In genomic region chr3:51456159-51456558, GRCh38 we compare ENCODE assay signal across 7 cellular contexts. TPM values are rescaled to one million over a fixed set of nuclear protein-coding genes. Genes with fewer than 3 reads are reported as not detected.
DNase-seq lines count a peak whose midpoint lies in the region; ATAC-seq, FAIRE-seq and TF ChIP-seq lines count a peak whose summit lies in the region.
"Not testable (repeated sequence)": the region's sequence is repeated elsewhere in the genome, so short reads cannot be mapped to it uniquely, and the experiment has no call there.

No MANE protein-coding gene starts in this region.

- not testable (repeated sequence) for ATAC-seq in CD8-positive, alpha-beta T cell

- H3K27ac ChIP-seq in CD8-positive, alpha-beta T cell (ENCODE audit: low read depth, low read length); small intestine (ENCODE audit: low read depth in 1 of 2, low read length in 1 of 2): not testable (repeated sequence)

- peaks cover 30% of the 10 kb centered on the region for H3K4me1 Mint-ChIP-seq in CD8-positive, alpha-beta T cell (ENCODE audit: low read depth)
- not testable (repeated sequence) for H3K4me1 Mint-ChIP-seq in activated CD4-positive, alpha-beta T cell treated with anti-CD3 and anti-CD28 coated beads, Interleukin-2, amount 10 ng/mL, durations not matched to agents 7 days and 5 days; endothelial cell (ENCODE audit: unreplicated experiment)

- H3K27ac Mint-ChIP-seq in CD8-positive, alpha-beta T cell; activated CD4-positive, alpha-beta T cell treated with anti-CD3 and anti-CD28 coated beads, Interleukin-2, amount 10 ng/mL, durations not matched to agents 7 days and 5 days; endothelial cell (ENCODE audit: unreplicated experiment): not testable (repeated sequence)

- H3K36me3 ChIP-seq in CD8-positive, alpha-beta T cell (ENCODE audit: insufficient read depth, low read length); small intestine (ENCODE audit: control insufficient read depth in 2 of 2, insufficient read depth in 2 of 2, low read length in 2 of 2): not testable (repeated sequence)

- POLR2A ChIA-PET in CD8-positive, alpha-beta T cell (lab: Charles Lee); activated CD4-positive, alpha-beta T cell treated with anti-CD3 and anti-CD28 coated beads, Interleukin-2, amount 10 ng/mL, durations not matched to agents 7 days and 5 days (lab: Charles Lee): not testable (repeated sequence)

- H3K9me3 ChIP-seq in CD8-positive, alpha-beta T cell (ENCODE audit: low read length); small intestine (ENCODE audit: control insufficient read depth, low read depth): not testable (repeated sequence)

- DNase-seq in CD8-positive, alpha-beta T cell = peak in 4 of 7 experiments; percentile 0 to 29 (median 5)
- peak; percentile 51 for DNase-seq in Jurkat, Clone E6-1 (ENCODE audit: low read depth, low spot score)
- DNase-seq in SHP77 treated with DMSO at 0.1 percent for 48 hours (lab: John Stamatoyannopoulos, UW) (peak; percentile 8), small intestine (peak; percentile 7)
- peak; percentile 21 for DNase-seq in activated CD4-positive, alpha-beta T cell treated with anti-CD3 and anti-CD28 coated beads, Interleukin-2, amount 10 ng/mL, durations not matched to agents 7 days and 5 days
- peak; percentile 63 for DNase-seq in activated effector memory CD4-positive, alpha-beta T cell treated with anti-CD3 and anti-CD28 coated beads, Interleukin-2, amount 50 U/mL, for 16 hours
- DNase-seq in endothelial cell (ENCODE audit: low spot score) = not testable (repeated sequence)

- intact Hi-C loops in CD8-positive, alpha-beta T cell (cut with DNase I, micrococcal nuclease) = not testable (repeated sequence)

- not testable (repeated sequence) for FAIRE-seq in small intestine (lab: Jason Lieb, UNC)

- not testable (repeated sequence) for H3K4me1 ChIP-seq in CD8-positive, alpha-beta T cell (ENCODE audit: insufficient read depth, low read length); small intestine (ENCODE audit: control insufficient read depth in 2 of 2, insufficient read depth in 1 of 2, low read depth in 1 of 2, low read length in 1 of 2)

- WGBS in small intestine, 3 donors = 89 to 93% (median 90%) methylated on average over 11 of the region's 11 CpGs

- H3K4me3 ChIP-seq in CD8-positive, alpha-beta T cell (ENCODE audit: low read depth, low read length); Jurkat, Clone E6-1 (ENCODE audit: low read length); small intestine (ENCODE audit: low read depth in 1 of 2, low read length in 2 of 2): not testable (repeated sequence)

- not testable (repeated sequence) for H3K27me3 Mint-ChIP-seq in CD8-positive, alpha-beta T cell (ENCODE audit: low read depth); activated CD4-positive, alpha-beta T cell treated with anti-CD3 and anti-CD28 coated beads, Interleukin-2, amount 10 ng/mL, durations not matched to agents 7 days and 5 days; endothelial cell (ENCODE audit: unreplicated experiment)

- H3K9me3 Mint-ChIP-seq in CD8-positive, alpha-beta T cell; activated CD4-positive, alpha-beta T cell treated with anti-CD3 and anti-CD28 coated beads, Interleukin-2, amount 10 ng/mL, durations not matched to agents 7 days and 5 days; endothelial cell (ENCODE audit: unreplicated experiment): not testable (repeated sequence)

- TF ChIP-seq CTCF in CD8-positive, alpha-beta T cell (IDR thresholded peaks at IDR 0.05); endothelial cell (IDR thresholded peaks at IDR 0.05; ENCODE audit: unreplicated experiment): not testable (repeated sequence)

- peaks cover 52% of the 10 kb centered on the region for H3K36me3 Mint-ChIP-seq in CD8-positive, alpha-beta T cell
- peaks cover 49% of the 10 kb centered on the region for H3K36me3 Mint-ChIP-seq in activated CD4-positive, alpha-beta T cell treated with anti-CD3 and anti-CD28 coated beads, Interleukin-2, amount 10 ng/mL, durations not matched to agents 7 days and 5 days (ENCODE audit: low read depth)
- peaks cover 41% of the 10 kb centered on the region for H3K36me3 Mint-ChIP-seq in endothelial cell (ENCODE audit: low read depth, unreplicated experiment)

- not testable (repeated sequence) for H3K27me3 ChIP-seq in CD8-positive, alpha-beta T cell (ENCODE audit: insufficient read depth, low read length); small intestine (ENCODE audit: control insufficient read depth in 2 of 2, insufficient read depth in 2 of 2, low read length in 2 of 2)

- CTCF ChIA-PET in CD8-positive, alpha-beta T cell (lab: Charles Lee) = interaction anchor here (0.6 kb wide), 1 partner anchor 1177 kb away, joined by 3 read pairs; no protein-coding TSS in a partner anchor
- CTCF ChIA-PET in activated CD4-positive, alpha-beta T cell treated with anti-CD3 and anti-CD28 coated beads, Interleukin-2, amount 10 ng/mL, durations not matched to agents 7 days and 5 days (lab: Charles Lee) = interaction anchor here (0.6 kb wide), 1 partner anchor 148 kb away, joined by 3 read pairs; no protein-coding TSS in a partner anchor

- H3K4me3 Mint-ChIP-seq in CD8-positive, alpha-beta T cell; activated CD4-positive, alpha-beta T cell treated with anti-CD3 and anti-CD28 coated beads, Interleukin-2, amount 10 ng/mL, durations not matched to agents 7 days and 5 days: not testable (repeated sequence)
- H3K4me3 Mint-ChIP-seq in endothelial cell (ENCODE audit: unreplicated experiment) = peak overlapping the region; percentile 69

RNA-seq across cellular contexts. Expression of gene DCAF1, which starts 43.7 kb away (rescaled TPM):
- total RNA-seq in CD8-positive, alpha-beta T cell = 10 to 100 TPM; 18.3 to 18.5 TPM
- polyA plus RNA-seq in Jurkat, Clone E6-1 (2012; ENCODE audit: insufficient read depth, insufficient read length) = 32.0 TPM
- total RNA-seq in activated CD4-positive, alpha-beta T cell treated with anti-CD3 and anti-CD28 coated beads, Interleukin-2, amount 10 ng/mL, durations not matched to agents 7 days and 5 days = 10 to 100 TPM; 35.4 to 37.3 TPM
- total RNA-seq in endothelial cell (ENCODE audit: unreplicated experiment) = 10.8 TPM
- 10 to 100 TPM in 1 of 3 donors, 1 to 10 TPM in 2; 4.5 to 10.5 (median 5.4) TPM for polyA plus RNA-seq in small intestine
